Comparison of ENCODE assay signal across 25 cellular contexts in genomic region chr13:22064854-22065646, GRCh38.
A peak's percentile ranks its signal among the peaks of the same experiment; 100 is the strongest.
DNase-seq lines count a peak whose midpoint lies in the region; ATAC-seq and TF ChIP-seq lines count a peak whose summit lies in the region.
"Had no signal": no experiment of that assay in that cellular context is flagged by ENCODE, and none has a peak within 500 bp of the region (broad histone marks: within the 10 kb centered on the region; RNA-seq: fewer than 3 reads in every experiment).

No MANE protein-coding gene starts in this region.

- WGBS in mesendoderm (ENCODE audit: extremely low coverage, insufficient coverage, low lambda C conversion rate): no CpG with 5 or more reads among the region's 13 CpGs
- 73 to 81% methylated on average over 13 of the region's 13 CpGs for WGBS in lower leg skin, 2 donors

- no peak overlapping the region for H2BK120ac ChIP-seq in mesendoderm (ENCODE audit: low read depth, low read length)

- no peak overlapping the region for H3K4me2 ChIP-seq in mesendoderm (ENCODE audit: low read length)

- H3K4me1 ChIP-seq in cardiac muscle cell (ENCODE audit: low read depth): peaks cover 12% of the 10 kb centered on the region
- H3K4me1 ChIP-seq in right atrium auricular region: peaks cover 0 to 6% of the 10 kb centered on the region in 2 donors
- peaks cover 2% of the 10 kb centered on the region for H3K4me1 ChIP-seq in mesendoderm (ENCODE audit: control insufficient read depth, low read depth, low read length)
- H3K4me1 ChIP-seq: colonic mucosa, vagina had no signal

- H3K56ac ChIP-seq in mesendoderm (ENCODE audit: low read length): no peak overlapping the region

- no peak for TF ChIP-seq POLR2A in lower leg skin (IDR thresholded peaks at IDR 0.05)

- no peak overlapping the region for H4K5ac ChIP-seq in mesendoderm (ENCODE audit: low read length)

- H4K8ac ChIP-seq in mesendoderm (ENCODE audit: low read depth, low read length): no peak overlapping the region

- H3K4me3 Mint-ChIP-seq in T-helper 17 cell: peak overlapping the region; percentile 31
- H3K4me3 Mint-ChIP-seq in stimulated activated naive CD8-positive, alpha-beta T cell treated with anti-CD3 and anti-CD28 coated beads, Interleukin-15, amount 100 ng/mL, for 72 hours: peak overlapping the region; percentile 45 to 67
- H3K4me3 Mint-ChIP-seq: activated CD4-positive, alpha-beta T cell treated with anti-CD3 and anti-CD28 coated beads, Interleukin-2, amount 10 ng/mL, durations not matched to agents 24 days and 14 days; activated naive CD4-positive, alpha-beta T cell treated with anti-CD3 and anti-CD28 coated beads for 36 hours; natural killer cell had no signal

- no peak overlapping the region for H3K4ac ChIP-seq in mesendoderm (ENCODE audit: low read depth, low read length)

- intact Hi-C loops in left colon (cut with DNase I, micrococcal nuclease) (no loop called here), lower leg skin (cut with DNase I; ENCODE audit: low total_unique reads) (no loop called here)

- H2AK5ac ChIP-seq in mesendoderm (ENCODE audit: low read length): peak overlapping the region; percentile 7

- H3K23ac ChIP-seq in mesendoderm (ENCODE audit: low read length): no peak overlapping the region

- H3K27ac ChIP-seq in cardiac muscle cell: peak overlapping the region; percentile 55
- H3K27ac ChIP-seq in right atrium auricular region: no peak overlapping the region
- no peak overlapping the region for H3K27ac ChIP-seq in mesendoderm (ENCODE audit: low read depth, low read length)
- H3K27ac ChIP-seq: colonic mucosa, heart left ventricle, RWPE1, vagina had no signal

- TF ChIP-seq CTCF in cardiac muscle cell (IDR thresholded peaks at IDR 0.05; ENCODE audit: low read depth, low read length) (no peak), right atrium auricular region (IDR thresholded peaks at IDR 0.05) (no peak), lower leg skin (IDR thresholded peaks at IDR 0.05) (no peak)

- H3K79me1 ChIP-seq in mesendoderm (ENCODE audit: low read length): no peaks in the 10 kb centered on the region

- H3K4me1 Mint-ChIP-seq in T-helper 17 cell: peaks cover 52% of the 10 kb centered on the region
- peaks cover 76% of the 10 kb centered on the region for H3K4me1 Mint-ChIP-seq in stimulated activated naive CD8-positive, alpha-beta T cell treated with anti-CD3 and anti-CD28 coated beads, Interleukin-15, amount 100 ng/mL, for 72 hours

- no peaks in the 10 kb centered on the region for H3K9me3 Mint-ChIP-seq in stimulated activated naive CD8-positive, alpha-beta T cell treated with anti-CD3 and anti-CD28 coated beads, Interleukin-15, amount 100 ng/mL, for 72 hours
- H3K9me3 Mint-ChIP-seq: activated naive CD4-positive, alpha-beta T cell treated with anti-CD3 and anti-CD28 coated beads for 36 hours; immature natural killer cell; natural killer cell had no signal

- H3K36me3 ChIP-seq in cardiac muscle cell (no peaks in the 10 kb centered on the region), right atrium auricular region (no peaks in the 10 kb centered on the region), mesendoderm (ENCODE audit: control insufficient read depth, insufficient read depth, low read length) (no peaks in the 10 kb centered on the region)
- H3K36me3 ChIP-seq: colonic mucosa, heart left ventricle, vagina had no signal

- H2BK5ac ChIP-seq in mesendoderm (ENCODE audit: low read length): no peak overlapping the region

- DNase-seq in cardiac muscle cell (ENCODE audit: low read depth in 1 of 2, low spot score in 1 of 2) (peak in 1 of 2 donors; percentile 30), right atrium auricular region (ENCODE audit: low spot score) (no peak), T-helper 17 cell (no peak), mesendoderm (peak; percentile 64), left colon (no peak), lower leg skin (ENCODE audit: low spot score in 2 of 2) (no peak)
- DNase-seq in stimulated activated naive CD8-positive, alpha-beta T cell treated with anti-CD3 and anti-CD28 coated beads, Interleukin-15, amount 100 ng/mL, for 72 hours: no peak
- DNase-seq: activated CD4-positive, alpha-beta T cell treated with anti-CD3 and anti-CD28 coated beads, Interleukin-2, amount 10 ng/mL, durations not matched to agents 24 days and 14 days; activated CD8-positive, alpha-beta memory T cell treated with anti-CD3 and anti-CD28 coated beads, Interleukin-2, amount 50 U/mL, for 48 hours; C1 segment of cervical spinal cord; colonic mucosa; DMS153; heart left ventricle; immature natural killer cell; KG1; MV-4-11; natural killer cell; NCI-H1694 treated with DMSO at 0.1 percent for 48 hours; posterior cingulate gyrus; stimulated activated CD4-positive, alpha-beta T cell treated with anti-CD3 and anti-CD28 coated beads, Interleukin-4, amount 100 ng/mL, for 1 hour; SW 1271 had no signal

- H3K4me3 ChIP-seq in cardiac muscle cell: no peak overlapping the region
- H3K4me3 ChIP-seq in right atrium auricular region: no peak overlapping the region
- no peak overlapping the region for H3K4me3 ChIP-seq in mesendoderm (ENCODE audit: low read length)
- no peak overlapping the region for H3K4me3 ChIP-seq in lower leg skin (ENCODE audit: low read depth, poor library complexity, severe bottlenecking)
- H3K4me3 ChIP-seq: colonic mucosa, heart left ventricle, vagina had no signal

- no peaks in the 10 kb centered on the region for H3K9me3 ChIP-seq in cardiac muscle cell (ENCODE audit: low read depth)
- H3K9me3 ChIP-seq in right atrium auricular region: no peaks in the 10 kb centered on the region
- no peaks in the 10 kb centered on the region for H3K9me3 ChIP-seq in T-helper 17 cell (ENCODE audit: control insufficient read depth, low read length, poor library complexity, severe bottlenecking)
- H3K9me3 ChIP-seq: colonic mucosa, heart left ventricle, vagina had no signal

- H3K27me3 Mint-ChIP-seq in T-helper 17 cell: no peaks in the 10 kb centered on the region
- no peaks in the 10 kb centered on the region for H3K27me3 Mint-ChIP-seq in stimulated activated naive CD8-positive, alpha-beta T cell treated with anti-CD3 and anti-CD28 coated beads, Interleukin-15, amount 100 ng/mL, for 72 hours
- H3K27me3 Mint-ChIP-seq: activated CD4-positive, alpha-beta T cell treated with anti-CD3 and anti-CD28 coated beads, Interleukin-2, amount 10 ng/mL, durations not matched to agents 24 days and 14 days had no signal

- H3K27ac Mint-ChIP-seq in T-helper 17 cell: peak overlapping the region; percentile 100
- peak overlapping the region in 1 of 2 donors; percentile 33 for H3K27ac Mint-ChIP-seq in stimulated activated naive CD8-positive, alpha-beta T cell treated with anti-CD3 and anti-CD28 coated beads, Interleukin-15, amount 100 ng/mL, for 72 hours
- H3K27ac Mint-ChIP-seq: activated CD4-positive, alpha-beta T cell treated with anti-CD3 and anti-CD28 coated beads, Interleukin-2, amount 10 ng/mL, durations not matched to agents 24 days and 14 days had no signal

- no peak overlapping the region for H2BK15ac ChIP-seq in mesendoderm (replicated peaks; ENCODE audit: low read depth)

- no peak overlapping the region for H3K18ac ChIP-seq in mesendoderm (ENCODE audit: low read length)

- no peaks in the 10 kb centered on the region for H3K79me2 ChIP-seq in mesendoderm (ENCODE audit: control insufficient read depth, insufficient read depth, low read length)

- peaks cover 2% of the 10 kb centered on the region for H3K36me3 Mint-ChIP-seq in T-helper 17 cell (ENCODE audit: low read depth)
- H3K36me3 Mint-ChIP-seq: natural killer cell had no signal

- ATAC-seq in T-helper 17 cell: no peak
- no peak for ATAC-seq in stimulated activated naive CD8-positive, alpha-beta T cell treated with anti-CD3 and anti-CD28 coated beads, Interleukin-15, amount 100 ng/mL, for 72 hours
- no peak for ATAC-seq in HG03025 (IDR thresholded peaks at IDR 0.05; ENCODE audit: low FRiP score, unreplicated experiment)
- no peak for ATAC-seq in left colon
- ATAC-seq: heart left ventricle, natural killer cell had no signal

- H3K27me3 ChIP-seq in cardiac muscle cell (no peaks in the 10 kb centered on the region), right atrium auricular region (no peaks in the 10 kb centered on the region), mesendoderm (ENCODE audit: insufficient read depth, low read length, poor library complexity) (no peaks in the 10 kb centered on the region)
- H3K27me3 ChIP-seq: colonic mucosa, heart left ventricle, vagina had no signal

- H3K9ac ChIP-seq in mesendoderm (ENCODE audit: low read length): no peak overlapping the region
